8 cellular contexts compared by ENCODE assay signal in the genomic region with DNA sequence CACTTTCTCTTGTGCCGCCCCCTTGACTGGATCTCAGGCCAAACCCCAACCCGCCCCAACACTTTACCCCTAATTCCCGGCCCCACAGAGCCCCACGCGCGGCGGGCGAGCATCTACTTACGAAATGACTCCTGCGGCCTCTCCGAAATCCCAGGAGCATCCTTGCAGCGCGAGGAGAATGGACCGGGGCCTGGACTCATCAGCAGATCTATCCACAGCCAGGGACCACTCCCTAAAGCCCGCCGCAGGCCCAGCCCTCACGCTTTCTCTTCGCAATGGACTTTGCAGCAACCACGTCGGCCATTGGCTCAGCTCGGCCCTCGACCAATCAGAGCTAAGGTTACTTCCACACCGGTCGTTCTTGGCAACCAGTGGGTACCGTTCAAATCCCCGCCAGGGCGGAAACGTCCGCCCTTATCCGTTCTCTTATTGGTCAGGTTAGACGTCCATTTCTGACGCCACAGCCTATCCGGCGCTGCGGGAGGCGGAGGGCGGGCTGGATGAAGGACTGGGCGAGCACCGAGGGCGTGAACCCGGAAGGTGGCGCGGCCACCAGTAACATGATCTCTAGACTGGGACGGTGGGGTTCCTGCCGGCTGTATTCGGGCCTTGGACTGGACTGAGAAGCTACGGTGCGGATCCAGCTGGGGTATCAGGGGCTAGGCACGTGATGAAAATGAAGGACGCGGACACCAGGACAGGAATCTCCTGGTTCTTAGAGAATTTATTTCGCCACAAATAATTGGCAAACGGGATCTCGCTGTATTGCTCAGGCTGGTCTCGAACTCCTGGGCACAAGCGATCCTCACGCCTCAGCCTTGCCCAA. TPM values are rescaled to one million over a fixed set of nuclear protein-coding genes. Genes with fewer than 3 reads are reported as not detected.
DNase-seq lines count a peak whose midpoint lies in the region; ATAC-seq and TF ChIP-seq lines count a peak whose summit lies in the region.

Gene CEP89 (minus strand): TSS at position 244 of the 826 bp plus-strand sequence. CDS start 84 bp downstream, at position 160.
A gene with protein sequence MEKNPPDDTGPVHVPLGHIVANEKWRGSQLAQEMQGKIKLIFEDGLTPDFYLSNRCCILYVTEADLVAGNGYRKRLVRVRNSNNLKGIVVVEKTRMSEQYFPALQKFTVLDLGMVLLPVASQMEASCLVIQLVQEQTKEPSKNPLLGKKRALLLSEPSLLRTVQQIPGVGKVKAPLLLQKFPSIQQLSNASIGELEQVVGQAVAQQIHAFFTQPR (plus strand): TSS at position 528 of the 826 bp plus-strand sequence. CDS start 955 bp downstream, outside the sequence.

- H2BK15ac ChIP-seq in mesendoderm (replicated peaks; ENCODE audit: low read depth) = no peak within 1 kb of the TSS

- H3K9ac ChIP-seq in endodermal cell (ENCODE audit: extremely low read depth, low read length, poor library complexity, severe bottlenecking) = peak within 1 kb of the TSS; percentile 72
- peak within 1 kb of the TSS; percentile 91 for H3K9ac ChIP-seq in mesendoderm (ENCODE audit: low read length)

- WGBS in endodermal cell (ENCODE audit: insufficient coverage in 1 of 2, insufficient read length in 1 of 2), 2 experiments = 8 to 15% methylated on average over 34 to 57 of the region's 57 CpGs
- WGBS in mesendoderm (ENCODE audit: extremely low coverage, insufficient coverage, low lambda C conversion rate) = no CpG with 5 or more reads among the region's 57 CpGs

- H3K4me2 ChIP-seq in mesendoderm (ENCODE audit: low read length) = peak within 1 kb of the TSS; percentile 90

- ATAC-seq in GM21367 (IDR thresholded peaks at IDR 0.05; ENCODE audit: unreplicated experiment) = peak; percentile 95

- H3K23ac ChIP-seq in mesendoderm (ENCODE audit: low read length) = peak within 1 kb of the TSS; percentile 45

- H3K27ac ChIP-seq in endodermal cell (ENCODE audit: low read depth, low read length) = no peak within 1 kb of the TSS
- H3K27ac ChIP-seq in mesendoderm (ENCODE audit: low read depth, low read length) = no peak within 1 kb of the TSS

- H4K5ac ChIP-seq in mesendoderm (ENCODE audit: low read length) = peak within 1 kb of the TSS; percentile 100

- no peaks in the 10 kb centered on the region for H3K27me3 Mint-ChIP-seq in endodermal cell (ENCODE audit: insufficient read depth)

- peak within 1 kb of the TSS; percentile 57 for H3K4ac ChIP-seq in mesendoderm (ENCODE audit: low read depth, low read length)

- H4K8ac ChIP-seq in mesendoderm (ENCODE audit: low read depth, low read length) = no peak within 1 kb of the TSS

- no peak within 1 kb of the TSS for H2BK120ac ChIP-seq in mesendoderm (ENCODE audit: low read depth, low read length)

- H3K4me3 Mint-ChIP-seq in endodermal cell = peak within 1 kb of the TSS; percentile 97

- H3K56ac ChIP-seq in mesendoderm (ENCODE audit: low read length) = peak within 1 kb of the TSS; percentile 96

- no peaks in the 10 kb centered on the region for H3K9me3 Mint-ChIP-seq in endodermal cell

- H3K36me3 Mint-ChIP-seq in endodermal cell (ENCODE audit: low read depth) = peaks cover 32% of the 10 kb centered on the region

- peaks cover 6% of the 10 kb centered on the region for H3K79me1 ChIP-seq in mesendoderm (ENCODE audit: low read length)

- H2AK5ac ChIP-seq in mesendoderm (ENCODE audit: low read length) = no peak within 1 kb of the TSS

- H3K36me3 ChIP-seq in endodermal cell (ENCODE audit: control insufficient read depth, insufficient read depth, low read length) (peaks cover 38% of the 10 kb centered on the region), mesendoderm (ENCODE audit: control insufficient read depth, insufficient read depth, low read length) (peaks cover 3% of the 10 kb centered on the region)

- peaks cover 9% of the 10 kb centered on the region for H3K79me2 ChIP-seq in mesendoderm (ENCODE audit: control insufficient read depth, insufficient read depth, low read length)

- no peak within 1 kb of the TSS for H2BK5ac ChIP-seq in mesendoderm (ENCODE audit: low read length)

- H3K27me3 ChIP-seq in endodermal cell (ENCODE audit: control insufficient read depth, insufficient read depth, low read length, poor library complexity, severe bottlenecking) (no peaks in the 10 kb centered on the region), mesendoderm (ENCODE audit: insufficient read depth, low read length, poor library complexity) (no peaks in the 10 kb centered on the region)

- H3K18ac ChIP-seq in mesendoderm (ENCODE audit: low read length) = peak within 1 kb of the TSS; percentile 84

- H3K4me1 ChIP-seq in endodermal cell (ENCODE audit: control insufficient read depth, insufficient read depth, low read length) (no peaks in the 10 kb centered on the region), mesendoderm (ENCODE audit: control insufficient read depth, low read depth, low read length) (no peaks in the 10 kb centered on the region)

- H3K4me3 ChIP-seq in endodermal cell (ENCODE audit: low read length) = peak within 1 kb of the TSS; percentile 95
- H3K4me3 ChIP-seq in mesendoderm (ENCODE audit: low read length) = peak within 1 kb of the TSS; percentile 71

- TF ChIP-seq CTCF in endodermal cell (conservative IDR thresholded peaks at IDR 0.05) = no peak

- no peaks in the 10 kb centered on the region for H3K9me3 ChIP-seq in endodermal cell (ENCODE audit: control insufficient read depth, low read length)

- DNase-seq in COR-L47 (lab: John Stamatoyannopoulos, UW) (peak; percentile 99), HT1080 (ENCODE audit: low read depth) (peak; percentile 99), NOMO-1 (lab: John Stamatoyannopoulos, UW; ENCODE audit: unreplicated experiment in 2 of 2) (peak; percentile 95 to 97), endodermal cell (peak; percentile 100), mesendoderm (peak; percentile 100)
- peak; percentile 87 to 95 (median 95) for DNase-seq in activated CD8-positive, alpha-beta memory T cell treated with anti-CD3 and anti-CD28 coated beads for 48 hours (ENCODE audit: low read depth in 2 of 3, low spot score in 2 of 3)
- peak; percentile 94 for DNase-seq in stimulated activated CD8-positive, alpha-beta memory T cell treated with anti-CD3 and anti-CD28 coated beads, Interleukin-12 subunit alpha, Interleukin-12 subunit beta, amount 100 ng/mL, for 4 hours (ENCODE audit: low read depth)

- H3K4me1 Mint-ChIP-seq in endodermal cell = peaks cover 7% of the 10 kb centered on the region

- H3K27ac Mint-ChIP-seq in endodermal cell = peak within 1 kb of the TSS; percentile 95

RNA-seq across cellular contexts. Expression of gene CEP89, which starts in this region (rescaled TPM):
- 10.2 and 11.3 TPM in 2 replicates for total RNA-seq in HT1080 (2014; rRNA removed; shearing (Covaris generic))
- 14.8 and 16.3 TPM in 2 replicates for polyA plus RNA-seq in HT1080 (2015; cell fraction: cytosol; rRNA removed)
- polyA plus RNA-seq in HT1080 (2015; cell fraction: nucleus; rRNA removed) = 15.2 and 24.6 TPM in 2 replicates
- total RNA-seq in endodermal cell = 10 to 100 TPM; 35.6 to 40.4 TPM
- polyA plus RNA-seq in endodermal cell (2013, experiment 1 of 2) = 25.6 TPM
- polyA plus RNA-seq in endodermal cell (2013, experiment 2 of 2) = 26.5 TPM
- polyA plus RNA-seq in mesendoderm (2013, experiment 1 of 2) = 25.0 TPM
- polyA plus RNA-seq in mesendoderm (2013, experiment 2 of 2) = 25.7 TPM

RNA-seq across cellular contexts. Expression of the second gene that starts in this region (rescaled TPM):
- total RNA-seq in HT1080 (2014; rRNA removed; shearing (Covaris generic)) = 3.2 and 4.1 TPM in 2 replicates
- polyA plus RNA-seq in HT1080 (2015; cell fraction: cytosol; rRNA removed) = 3.7 and 4.1 TPM in 2 replicates
- 0.67 and 1.9 TPM in 2 replicates for polyA plus RNA-seq in HT1080 (2015; cell fraction: nucleus; rRNA removed)
- 1 to 10 TPM; 4.6 to 5.4 TPM for total RNA-seq in endodermal cell
- 3.8 TPM for polyA plus RNA-seq in endodermal cell (2013, experiment 1 of 2)
- 5.6 TPM for polyA plus RNA-seq in endodermal cell (2013, experiment 2 of 2)
- 3.9 TPM for polyA plus RNA-seq in mesendoderm (2013, experiment 1 of 2)
- polyA plus RNA-seq in mesendoderm (2013, experiment 2 of 2) = 3.6 TPM
